ENCODE assay signal across 8 cellular contexts in genomic region chr4:56655627-56656345, GRCh38. TPM values are rescaled to one million over a fixed set of nuclear protein-coding genes. Genes with fewer than 3 reads are reported as not detected.
A peak's percentile ranks its signal among the peaks of the same experiment; 100 is the strongest.
DNase-seq lines count a peak whose midpoint lies in the region; ATAC-seq and FAIRE-seq lines count a peak whose summit lies in the region.

No MANE protein-coding gene starts in this region.

- intact Hi-C loops in Right ventricle myocardium inferior (cut with DNase I) (loop anchor here (10.0 kb wide), 1 partner anchor 81 kb away; no protein-coding TSS in a partner anchor), cardiac septum (cut with DNase I) (loop anchor here (5.0 kb wide), 1 partner anchor 72 kb away; no protein-coding TSS in a partner anchor), Right ventricle myocardium superior (cut with DNase I) (no loop called here), posterior cingulate gyrus (cut with DNase I) (loop anchor here (10.0 kb wide), 1 partner anchor 149 kb away; no protein-coding TSS in a partner anchor)

- FAIRE-seq in RCC 7860 (lab: Jason Lieb, UNC), result no peak

- DNase-seq in Right ventricle myocardium inferior (ENCODE audit: missing footprints), result no peak
- DNase-seq in cardiac septum (ENCODE audit: low spot score), result no peak
- DNase-seq in activated gamma-delta T cell (lab: John Stamatoyannopoulos, UW), result peak; percentile 22
- no peak for DNase-seq in Right ventricle myocardium superior
- DNase-seq in posterior cingulate gyrus, result peak in 8 of 10 donors; percentile 17 to 89 (median 34)
- DNase-seq in HuH-7 (ENCODE audit: low spot score), result no peak
- no peak for DNase-seq in RCC 7860 (ENCODE audit: low spot score)
- DNase-seq in 8988T, result no peak

- peak; percentile 38 for ATAC-seq in Right ventricle myocardium inferior
- peak; percentile 65 for ATAC-seq in Right ventricle myocardium superior (ENCODE audit: poor library complexity)

RNA-seq across cellular contexts. Expression of gene HOPX, which starts 25.3 kb away (rescaled TPM):
- total RNA-seq in Right ventricle myocardium inferior (59.3 TPM), cardiac septum (5.2 TPM), Right ventricle myocardium superior (23.7 TPM)

Comparison
In these comparisons a context has a peak if more than half of its experiments do, and no peak if none do; other contexts are left out.
1. DNase-seq: peak in activated gamma-delta T cell (single experiment) and posterior cingulate gyrus (8 of 10); none in Right ventricle myocardium inferior (single experiment), cardiac septum (single experiment), Right ventricle myocardium superior (single experiment), HuH-7 (single experiment), RCC 7860 (single experiment) and 8988T (single experiment).